8 cellular contexts compared by ENCODE assay signal in genomic region chr10:89278034-89278535, GRCh38. TPM values are rescaled to one million over a fixed set of nuclear protein-coding genes. Genes with fewer than 3 reads are reported as not detected.
DNase-seq lines count a peak whose midpoint lies in the region; ATAC-seq, FAIRE-seq and TF ChIP-seq lines count a peak whose summit lies in the region.

No MANE protein-coding gene starts in this region.

- POLR2A ChIA-PET in RWPE1 (lab: Yijun Ruan, JAX; ENCODE audit: low non-redundant PET): no interaction called here

- no peak overlapping the region for H3K27ac ChIP-seq in RWPE1
- H3K27ac ChIP-seq in pancreas: peak overlapping the region; percentile 25 to 91 (median 69)

- H3K36me3 ChIP-seq in pancreas: no peaks in the 10 kb centered on the region

- no peaks in the 10 kb centered on the region for H3K4me1 Mint-ChIP-seq in activated T-helper 1 cell treated with anti-CD3 and anti-CD28 coated beads, Interleukin-12 subunit alpha, Interleukin-12 subunit beta, Interleukin-2, Interleukin-4 antibody, amounts not matched to agents 30 ng/mL and 10 ng/mL and 1 ng/mL, durations not matched to agents 14 hours and 24 hours and 36 hours (ENCODE audit: low read depth)

- H3K27me3 Mint-ChIP-seq in activated T-helper 1 cell treated with anti-CD3 and anti-CD28 coated beads, Interleukin-12 subunit alpha, Interleukin-12 subunit beta, Interleukin-2, Interleukin-4 antibody, amounts not matched to agents 30 ng/mL and 10 ng/mL and 1 ng/mL, durations not matched to agents 14 hours and 24 hours and 36 hours (ENCODE audit: insufficient read depth): peaks cover 24% of the 10 kb centered on the region

- H3K36me3 Mint-ChIP-seq in activated T-helper 1 cell treated with anti-CD3 and anti-CD28 coated beads, Interleukin-12 subunit alpha, Interleukin-12 subunit beta, Interleukin-2, Interleukin-4 antibody, amounts not matched to agents 30 ng/mL and 10 ng/mL and 1 ng/mL, durations not matched to agents 14 hours and 24 hours and 36 hours (ENCODE audit: low read depth): no peaks in the 10 kb centered on the region

- 24 to 31% methylated on average over 1 of the region's 1 CpG for WGBS in pancreas, 2 donors

- CTCF ChIA-PET in RWPE1 (lab: Yijun Ruan, JAX): no interaction called here

- FAIRE-seq in pancreas (lab: Jason Lieb, UNC): peak; percentile 67

- DNase-seq in AG20443 (ENCODE audit: low spot score) (peak; percentile 82), RWPE1 (ENCODE audit: low spot score) (peak; percentile 95), fibroblast of pulmonary artery (ENCODE audit: low read depth) (peak; percentile 98), pancreas (peak in 3 of 6 donors; percentile 63 to 67 (median 64))
- DNase-seq in effector CD4-positive, alpha-beta T cell: no peak
- no peak for DNase-seq in central memory CD4-positive, alpha-beta T cell
- no peak for DNase-seq in activated T-helper 1 cell treated with anti-CD3 and anti-CD28 coated beads, Interleukin-12 subunit alpha, Interleukin-12 subunit beta, Interleukin-2, Interleukin-4 antibody, amounts not matched to agents 30 ng/mL and 10 ng/mL and 1 ng/mL, durations not matched to agents 14 hours and 24 hours and 36 hours (ENCODE audit: low spot score)

- intact Hi-C loops in pancreas (cut with DNase I): no loop called here
- intact Hi-C loops in activated T-helper 1 cell treated with anti-CD3 and anti-CD28 coated beads, Interleukin-12 subunit alpha, Interleukin-12 subunit beta, Interleukin-2, Interleukin-4 antibody, amounts not matched to agents 30 ng/mL and 10 ng/mL and 1 ng/mL, durations not matched to agents 14 hours and 24 hours and 36 hours (cut with micrococcal nuclease): no loop called here

- H3K27me3 ChIP-seq in pancreas: no peaks in the 10 kb centered on the region

- TF ChIP-seq CTCF in RWPE1 (conservative IDR thresholded peaks at IDR 0.05; ENCODE audit: low read depth) (no peak), fibroblast of pulmonary artery (IDR thresholded peaks at IDR 0.05; ENCODE audit: low read length, missing control alignments) (no peak), pancreas (IDR thresholded peaks at IDR 0.05) (no peak)

- peaks cover 0 to 23% (median 7%) of the 10 kb centered on the region in 3 donors for H3K4me1 ChIP-seq in pancreas

- no peak overlapping the region for H3K4me3 ChIP-seq in fibroblast of pulmonary artery (replicated peaks; ENCODE audit: low read depth, low read length)
- H3K4me3 ChIP-seq in pancreas: no peak overlapping the region

- H3K27ac Mint-ChIP-seq in activated T-helper 1 cell treated with anti-CD3 and anti-CD28 coated beads, Interleukin-12 subunit alpha, Interleukin-12 subunit beta, Interleukin-2, Interleukin-4 antibody, amounts not matched to agents 30 ng/mL and 10 ng/mL and 1 ng/mL, durations not matched to agents 14 hours and 24 hours and 36 hours: no peak overlapping the region

- ATAC-seq in pancreas (peak; percentile 85 to 91 (median 89)), GM21367 (IDR thresholded peaks at IDR 0.05; ENCODE audit: unreplicated experiment) (no peak)

- no peaks in the 10 kb centered on the region for H3K9me3 ChIP-seq in pancreas

- no peak overlapping the region for H3K4me3 Mint-ChIP-seq in activated T-helper 1 cell treated with anti-CD3 and anti-CD28 coated beads, Interleukin-12 subunit alpha, Interleukin-12 subunit beta, Interleukin-2, Interleukin-4 antibody, amounts not matched to agents 30 ng/mL and 10 ng/mL and 1 ng/mL, durations not matched to agents 14 hours and 24 hours and 36 hours

- H3K9me3 Mint-ChIP-seq in activated T-helper 1 cell treated with anti-CD3 and anti-CD28 coated beads, Interleukin-12 subunit alpha, Interleukin-12 subunit beta, Interleukin-2, Interleukin-4 antibody, amounts not matched to agents 30 ng/mL and 10 ng/mL and 1 ng/mL, durations not matched to agents 14 hours and 24 hours and 36 hours: no peaks in the 10 kb centered on the region

RNA-seq across cellular contexts. Expression of gene IFIT2, which starts 23.8 kb away (rescaled TPM):
- total RNA-seq in pancreas: 1 to 10 TPM; 1.3 to 7.5 (median 1.7) TPM
- 1 to 10 TPM; 1.5 to 1.6 TPM for polyA plus RNA-seq in pancreas
- total RNA-seq in activated T-helper 1 cell treated with anti-CD3 and anti-CD28 coated beads, Interleukin-12 subunit alpha, Interleukin-12 subunit beta, Interleukin-2, Interleukin-4 antibody, amounts not matched to agents 30 ng/mL and 10 ng/mL and 1 ng/mL, durations not matched to agents 14 hours and 24 hours and 36 hours: 0.34 and 0.47 TPM in 2 replicates

RNA-seq across cellular contexts. Expression of gene LIPA, which starts 26.5 kb away (rescaled TPM):
- total RNA-seq in pancreas: 10 to 100 TPM; 11.7 to 52.6 (median 17.6) TPM
- 10 to 100 TPM in 1 of 2 donors, 1 to 10 TPM in 1; 4.7 to 18.1 TPM for polyA plus RNA-seq in pancreas
- total RNA-seq in activated T-helper 1 cell treated with anti-CD3 and anti-CD28 coated beads, Interleukin-12 subunit alpha, Interleukin-12 subunit beta, Interleukin-2, Interleukin-4 antibody, amounts not matched to agents 30 ng/mL and 10 ng/mL and 1 ng/mL, durations not matched to agents 14 hours and 24 hours and 36 hours: 5.3 and 6.2 TPM in 2 replicates

RNA-seq across cellular contexts. Expression of gene IFIT3, which starts 49.7 kb away (rescaled TPM):
- total RNA-seq in pancreas: 10 to 100 TPM in 1 of 6 donors, 1 to 10 TPM in 5; 2.3 to 11.6 (median 3.9) TPM
- polyA plus RNA-seq in pancreas: 1 to 10 TPM; 2.3 to 4.6 TPM
- 0.83 and 0.91 TPM in 2 replicates for total RNA-seq in activated T-helper 1 cell treated with anti-CD3 and anti-CD28 coated beads, Interleukin-12 subunit alpha, Interleukin-12 subunit beta, Interleukin-2, Interleukin-4 antibody, amounts not matched to agents 30 ng/mL and 10 ng/mL and 1 ng/mL, durations not matched to agents 14 hours and 24 hours and 36 hours

Comparison
In these comparisons a context has a peak if more than half of its experiments do, and no peak if none do; other contexts are left out.
1. DNase-seq: peak in AG20443 (single experiment), RWPE1 (single experiment) and fibroblast of pulmonary artery (single experiment); none in effector CD4-positive, alpha-beta T cell (single experiment), central memory CD4-positive, alpha-beta T cell (single experiment) and activated T-helper 1 cell treated with anti-CD3 and anti-CD28 coated beads, Interleukin-12 subunit alpha, Interleukin-12 subunit beta, Interleukin-2, Interleukin-4 antibody, amounts not matched to agents 30 ng/mL and 10 ng/mL and 1 ng/mL, durations not matched to agents 14 hours and 24 hours and 36 hours (single experiment).